25 cellular contexts compared by ENCODE assay signal in genomic region chr4:66555301-66555700, GRCh38.
DNase-seq lines count a peak whose midpoint lies in the region; ATAC-seq and TF ChIP-seq lines count a peak whose summit lies in the region.
"Had no signal": no experiment of that assay in that cellular context is flagged by ENCODE, and none has a peak within 500 bp of the region (broad histone marks: within the 10 kb centered on the region; RNA-seq: fewer than 3 reads in every experiment).

No MANE protein-coding gene starts in this region.

- H3K4me1 Mint-ChIP-seq in type B pancreatic cell (ENCODE audit: unreplicated experiment) = no peaks in the 10 kb centered on the region
- H3K4me1 Mint-ChIP-seq: activated CD4-positive, alpha-beta T cell treated with anti-CD3 and anti-CD28 coated beads for 36 hours; CD4-positive, alpha-beta memory T cell; H9; neural progenitor cell; stimulated activated naive CD8-positive, alpha-beta T cell treated with anti-CD3 and anti-CD28 coated beads, Interleukin-15, amount 100 ng/mL, for 72 hours had no signal

- no peak overlapping the region for H3K4me3 Mint-ChIP-seq in type B pancreatic cell
- H3K4me3 Mint-ChIP-seq: activated CD4-positive, alpha-beta T cell treated with anti-CD3 and anti-CD28 coated beads for 36 hours; activated T-helper 1 cell treated with anti-CD3 and anti-CD28 coated beads, Interleukin-12 subunit alpha, Interleukin-12 subunit beta, Interleukin-2, Interleukin-4 antibody, amounts not matched to agents 30 ng/mL and 10 ng/mL and 1 ng/mL, durations not matched to agents 14 hours and 24 hours and 36 hours; CD4-positive, alpha-beta memory T cell; H9; neural progenitor cell; stimulated activated naive CD8-positive, alpha-beta T cell treated with anti-CD3 and anti-CD28 coated beads, Interleukin-15, amount 100 ng/mL, for 72 hours had no signal

- no peaks in the 10 kb centered on the region for H3K9me3 Mint-ChIP-seq in type B pancreatic cell
- H3K9me3 Mint-ChIP-seq: activated T-helper 1 cell treated with anti-CD3 and anti-CD28 coated beads, Interleukin-12 subunit alpha, Interleukin-12 subunit beta, Interleukin-2, Interleukin-4 antibody, amounts not matched to agents 30 ng/mL and 10 ng/mL and 1 ng/mL, durations not matched to agents 14 hours and 24 hours and 36 hours; stimulated activated naive CD8-positive, alpha-beta T cell treated with anti-CD3 and anti-CD28 coated beads, Interleukin-15, amount 100 ng/mL, for 72 hours had no signal

- H3K27ac Mint-ChIP-seq in type B pancreatic cell = no peak overlapping the region
- H3K27ac Mint-ChIP-seq: activated CD4-positive, alpha-beta T cell treated with anti-CD3 and anti-CD28 coated beads for 36 hours; activated T-helper 1 cell treated with anti-CD3 and anti-CD28 coated beads, Interleukin-12 subunit alpha, Interleukin-12 subunit beta, Interleukin-2, Interleukin-4 antibody, amounts not matched to agents 30 ng/mL and 10 ng/mL and 1 ng/mL, durations not matched to agents 14 hours and 24 hours and 36 hours; CD4-positive, alpha-beta memory T cell; H9; neural progenitor cell; stimulated activated naive CD8-positive, alpha-beta T cell treated with anti-CD3 and anti-CD28 coated beads, Interleukin-15, amount 100 ng/mL, for 72 hours had no signal

- H3K27me3 ChIP-seq in RWPE2 (ENCODE audit: insufficient read depth, poor library complexity, severe bottlenecking) (no peaks in the 10 kb centered on the region), osteoblast (ENCODE audit: insufficient read depth, low read length) (no peaks in the 10 kb centered on the region)
- H3K27me3 ChIP-seq: esophagus muscularis mucosa, neural progenitor cell, spleen, tibial nerve had no signal

- H3K27me3 Mint-ChIP-seq in type B pancreatic cell = no peaks in the 10 kb centered on the region
- H3K27me3 Mint-ChIP-seq: activated CD4-positive, alpha-beta T cell treated with anti-CD3 and anti-CD28 coated beads for 36 hours; CD4-positive, alpha-beta memory T cell; stimulated activated naive CD8-positive, alpha-beta T cell treated with anti-CD3 and anti-CD28 coated beads, Interleukin-15, amount 100 ng/mL, for 72 hours had no signal

- no peaks in the 10 kb centered on the region for H3K79me2 ChIP-seq in osteoblast (ENCODE audit: insufficient read depth, low read length)

- peak; percentile 91 for ATAC-seq in RWPE2 (ENCODE audit: low read depth)
- ATAC-seq: activated CD4-positive, alpha-beta T cell treated with anti-CD3 and anti-CD28 coated beads for 36 hours; psoas muscle; stimulated activated naive CD8-positive, alpha-beta T cell treated with anti-CD3 and anti-CD28 coated beads, Interleukin-15, amount 100 ng/mL, for 72 hours had no signal

- H3K4me1 ChIP-seq in RWPE2 (ENCODE audit: insufficient read depth, poor library complexity, severe bottlenecking) (peaks cover 22% of the 10 kb centered on the region), osteoblast (ENCODE audit: insufficient read depth, low read length) (peaks cover 13% of the 10 kb centered on the region)
- H3K4me1 ChIP-seq: esophagus muscularis mucosa, left ventricle myocardium inferior, neural progenitor cell, psoas muscle, spleen, tibial nerve had no signal

- H3K9me3 ChIP-seq in RWPE2 (ENCODE audit: severe bottlenecking) = no peaks in the 10 kb centered on the region
- no peaks in the 10 kb centered on the region for H3K9me3 ChIP-seq in osteoblast (ENCODE audit: low read depth, low read length)
- H3K9me3 ChIP-seq: psoas muscle, tibial nerve had no signal

- peak overlapping the region; percentile 79 for H3K27ac ChIP-seq in RWPE2 (ENCODE audit: poor library complexity, severe bottlenecking)
- peak overlapping the region; percentile 91 for H3K27ac ChIP-seq in osteoblast (ENCODE audit: low read depth, low read length)
- H3K27ac ChIP-seq: esophagus muscularis mucosa, left ventricle myocardium inferior, neural progenitor cell, psoas muscle, spleen, tibial nerve had no signal

- TF ChIP-seq CTCF in RWPE2 (IDR thresholded peaks at IDR 0.05; ENCODE audit: poor library complexity, severe bottlenecking) (no peak), osteoblast (IDR thresholded peaks at IDR 0.05; ENCODE audit: extremely low read depth, low read depth, low read length) (no peak), type B pancreatic cell (conservative IDR thresholded peaks at IDR 0.05) (no peak)

- DNase-seq in GM03348 (ENCODE audit: low spot score) (peak; percentile 41), RWPE2 (ENCODE audit: low spot score) (no peak), dedifferentiated amniotic fluid mesenchymal stem cell (ENCODE audit: extremely low spot score) (peak; percentile 71), osteoblast (ENCODE audit: insufficient read length, low spot score, missing footprints) (peak; percentile 62), SK-N-DZ (ENCODE audit: low spot score) (no peak), type B pancreatic cell (ENCODE audit: extremely low spot score, unreplicated experiment) (no peak), NK-92 (lab: John Stamatoyannopoulos, UW; ENCODE audit: unreplicated experiment) (no peak)
- no peak for DNase-seq in activated CD4-positive, CD25-positive, alpha-beta regulatory T cell (lab: John Stamatoyannopoulos, UW)
- DNase-seq: activated CD4-positive, alpha-beta T cell treated with anti-CD3 and anti-CD28 coated beads for 36 hours; CD4-positive, alpha-beta memory T cell; central memory CD4-positive, alpha-beta T cell; DMS79; H9; left ventricle myocardium inferior; NCI-H524 treated with DMSO at 0.1 percent for 48 hours; psoas muscle; RPMI8226; spleen; stimulated activated CD4-positive, alpha-beta T cell treated with anti-CD3 and anti-CD28 coated beads, Interleukin-4, amount 100 ng/mL, for 24 hours; stimulated activated naive CD8-positive, alpha-beta T cell treated with anti-CD3 and anti-CD28 coated beads, Interleukin-15, amount 100 ng/mL, for 72 hours; SW 1271 had no signal

- no peak overlapping the region for H3K4me2 ChIP-seq in osteoblast (ENCODE audit: insufficient read depth, low read length)
- H3K4me2 ChIP-seq: neural progenitor cell had no signal

- H3K36me3 ChIP-seq in RWPE2 (ENCODE audit: low read depth) = no peaks in the 10 kb centered on the region
- no peaks in the 10 kb centered on the region for H3K36me3 ChIP-seq in osteoblast (ENCODE audit: insufficient read depth, low read length)
- H3K36me3 ChIP-seq: esophagus muscularis mucosa, left ventricle myocardium inferior, neural progenitor cell, spleen, tibial nerve had no signal

- no peak overlapping the region for H3K4me3 ChIP-seq in RWPE2 (ENCODE audit: severe bottlenecking)
- no peak overlapping the region for H3K4me3 ChIP-seq in osteoblast (ENCODE audit: insufficient read depth, low read length)
- H3K4me3 ChIP-seq: esophagus muscularis mucosa, left ventricle myocardium inferior, neural progenitor cell, psoas muscle, spleen, tibial nerve had no signal

- H3K36me3 Mint-ChIP-seq in type B pancreatic cell = no peaks in the 10 kb centered on the region
- H3K36me3 Mint-ChIP-seq: CD4-positive, alpha-beta memory T cell; neural progenitor cell had no signal

- H2AFZ ChIP-seq in osteoblast (ENCODE audit: low read length) = no peak overlapping the region
- H2AFZ ChIP-seq: neural progenitor cell had no signal

- no peaks in the 10 kb centered on the region for H4K20me1 ChIP-seq in osteoblast (ENCODE audit: insufficient read depth, low read length)

Comparison
In these comparisons a context has a peak if more than half of its experiments do, and no peak if none do; other contexts are left out.
1. DNase-seq: peak in GM03348 (single experiment), dedifferentiated amniotic fluid mesenchymal stem cell (single experiment) and osteoblast (single experiment); none in RWPE2 (single experiment), SK-N-DZ (single experiment), type B pancreatic cell (single experiment), activated CD4-positive, CD25-positive, alpha-beta regulatory T cell (0 of 4) and NK-92 (single experiment).